In the genomic region with DNA sequence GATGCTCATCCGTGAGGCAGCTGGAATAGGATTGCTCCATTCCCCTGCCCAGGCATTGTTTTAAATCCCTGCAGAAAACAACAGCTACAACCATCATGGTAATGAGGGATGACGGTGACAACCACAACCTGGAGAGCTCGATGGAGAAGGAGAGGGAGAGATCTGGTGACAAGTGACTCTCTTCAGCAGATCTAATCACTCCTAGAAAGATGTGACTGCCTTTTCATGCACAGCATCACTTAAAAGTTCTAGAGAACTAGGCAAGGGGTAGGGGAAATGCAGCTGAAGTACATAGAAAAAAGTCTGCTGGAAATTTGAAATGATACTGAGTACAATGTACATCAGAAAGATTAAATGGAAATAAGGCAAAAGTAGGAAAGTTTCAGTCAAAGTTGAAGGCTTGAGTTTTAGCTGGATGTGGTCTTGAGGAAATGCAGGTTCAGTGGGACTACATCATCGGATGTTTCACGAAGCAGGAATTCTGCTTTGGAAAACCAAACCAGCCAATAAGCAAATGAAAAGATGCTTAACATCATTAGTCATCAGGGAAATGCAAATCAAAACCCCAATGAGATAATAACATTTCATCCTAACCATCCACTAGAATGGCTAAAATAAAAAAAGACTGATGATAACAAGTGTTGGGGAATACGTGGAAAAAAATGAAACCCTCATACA, we compare ENCODE assay signal across 12 cellular contexts. TPM values are rescaled to one million over a fixed set of nuclear protein-coding genes. Genes with fewer than 3 reads are reported as not detected.
DNase-seq lines count a peak whose midpoint lies in the region; ATAC-seq and TF ChIP-seq lines count a peak whose summit lies in the region.
"Had no signal": no experiment of that assay in that cellular context is flagged by ENCODE, and none has a peak within 500 bp of the region (broad histone marks: within the 10 kb centered on the region; RNA-seq: fewer than 3 reads in every experiment).

No MANE protein-coding gene starts in this region.

- no peaks in the 10 kb centered on the region for H3K27me3 Mint-ChIP-seq in T-helper 17 cell

- TF ChIP-seq CTCF in fibroblast of pulmonary artery (IDR thresholded peaks at IDR 0.05; ENCODE audit: low read length, missing control alignments), result no peak

- in situ Hi-C loops in G401 (cut with HindIII; ENCODE audit: low sequenced_read_pairs), result no loop called here

- intact Hi-C loops in head of caudate nucleus (cut with DNase I), result no loop called here

- DNase-seq in AG08395 (ENCODE audit: low spot score) (peak; percentile 56), GM04504 (ENCODE audit: low read depth) (peak; percentile 10), T-helper 17 cell (no peak), fibroblast of pulmonary artery (ENCODE audit: low read depth) (peak; percentile 24), head of caudate nucleus (no peak), G401 (ENCODE audit: low spot score) (no peak), islet precursor cell (no peak)
- DNase-seq in stimulated activated CD4-positive, alpha-beta T cell treated with anti-CD3 and anti-CD28 coated beads, Interleukin-4, amount 100 ng/mL, for 1 hour, result no peak
- DNase-seq: NCI-H1694 treated with DMSO at 0.1 percent for 48 hours, upper lobe of right lung had no signal

- H3K4me3 Mint-ChIP-seq in T-helper 17 cell, result peak overlapping the region; percentile 43

- H3K4me1 Mint-ChIP-seq in T-helper 17 cell, result peaks cover 45% of the 10 kb centered on the region

- H3K36me3 Mint-ChIP-seq in T-helper 17 cell (ENCODE audit: low read depth), result peaks cover 5% of the 10 kb centered on the region

- no peak for ATAC-seq in T-helper 17 cell
- ATAC-seq: Right ventricle myocardium inferior had no signal

- H3K27ac Mint-ChIP-seq in T-helper 17 cell, result peak overlapping the region; percentile 95

- H3K9me3 ChIP-seq in T-helper 17 cell (ENCODE audit: control insufficient read depth, low read length, poor library complexity, severe bottlenecking), result no peaks in the 10 kb centered on the region
- H3K9me3 ChIP-seq: upper lobe of right lung had no signal

- H3K4me3 ChIP-seq in fibroblast of pulmonary artery (replicated peaks; ENCODE audit: low read depth, low read length), result no peak overlapping the region
- H3K4me3 ChIP-seq: lung, upper lobe of right lung had no signal

RNA-seq across cellular contexts. Expression of a gene that starts 6.8 kb away (rescaled TPM):
- total RNA-seq in T-helper 17 cell, result 10 to 100 TPM; 75.6 to 90.6 TPM
- total RNA-seq in G401 (2014; rRNA removed; shearing (Covaris generic)), result not detected in 2 replicates

Comparison
In these comparisons a context has a peak if more than half of its experiments do, and no peak if none do; other contexts are left out.
1. DNase-seq: peak in AG08395 (single experiment), GM04504 (single experiment) and fibroblast of pulmonary artery (single experiment); none in T-helper 17 cell (0 of 3), stimulated activated CD4-positive, alpha-beta T cell treated with anti-CD3 and anti-CD28 coated beads, Interleukin-4, amount 100 ng/mL, for 1 hour (single experiment), head of caudate nucleus (0 of 42), G401 (single experiment) and islet precursor cell (single experiment).
2. RNA of a gene that starts 6.8 kb away (total RNA-seq): 75.6 to 90.6 TPM in T-helper 17 cell; not detected in G401; every median in the first group is over 10 times any median in the second.